In genomic region chr2:96449637-96450036, GRCh38 we compare ENCODE assay signal across 23 cellular contexts. TPM values are rescaled to one million over a fixed set of nuclear protein-coding genes. Genes with fewer than 3 reads are reported as not detected.
A peak's percentile ranks its signal among the peaks of the same experiment; 100 is the strongest.
DNase-seq lines count a peak whose midpoint lies in the region; ATAC-seq and TF ChIP-seq lines count a peak whose summit lies in the region.
"Had no signal": no experiment of that assay in that cellular context is flagged by ENCODE, and none has a peak within 500 bp of the region (broad histone marks: within the 10 kb centered on the region; RNA-seq: fewer than 3 reads in every experiment).

No MANE protein-coding gene starts in this region.

- no peak for TF ChIP-seq POLR2A in body of pancreas (IDR thresholded peaks at IDR 0.05)

- ATAC-seq in CD8-positive, alpha-beta T cell = no peak
- ATAC-seq in body of pancreas = peak; percentile 48
- ATAC-seq in aorta (ENCODE audit: low FRiP score) = no peak
- ATAC-seq: Panc1 had no signal

- no peaks in the 10 kb centered on the region for H3K36me3 ChIP-seq in CD8-positive, alpha-beta T cell (ENCODE audit: insufficient read depth, low read length)
- H3K36me3 ChIP-seq in body of pancreas (replicated peaks in 1 of 2; ENCODE audit: insufficient read depth in 1 of 2, low read depth in 2 of 2) (no peaks in the 10 kb centered on the region), trophoblast cell (ENCODE audit: control insufficient read depth in 1 of 2, insufficient read depth in 2 of 2, low read length in 2 of 2) (no peaks in the 10 kb centered on the region), aorta (ENCODE audit: control insufficient read depth in 1 of 2, insufficient read depth in 2 of 2, low read length in 1 of 2) (no peaks in the 10 kb centered on the region)
- H3K36me3 ChIP-seq: BE2C, SJCRH30 had no signal

- no peak overlapping the region for H4K91ac ChIP-seq in trophoblast cell (ENCODE audit: low read depth, low read length)

- DNase-seq in CD8-positive, alpha-beta T cell = no peak
- DNase-seq in body of pancreas (no peak), trophoblast cell (peak in 1 of 2 donors; percentile 16), MCF 10A (ENCODE audit: unreplicated experiment) (no peak), aorta (no peak), epidermal melanocyte (ENCODE audit: insufficient read length, low spot score) (no peak)
- DNase-seq: BE2C; DMS 273 treated with DMSO at 0.1 percent for 48 hours; DND-41; GOT3; HCEC 1CT; NCI-H1105 treated with DMSO at 0.1 percent for 48 hours; NCI-H2029 treated with DMSO at 0.1 percent for 48 hours; NCI-H345; NCI-H524; NCI-H774; NK-92 treated with Interleukin-12 subunit alpha and Interleukin-12 subunit beta, amount 100 ng/mL, for 24 hours; SJCRH30 had no signal

- CTCF ChIA-PET in CD8-positive, alpha-beta T cell (lab: Charles Lee) = interaction anchor here (0.6 to 0.8 kb wide), 2 partner anchors 14 to 42 kb away, joined by 3 to 4 read pairs; no protein-coding TSS in a partner anchor
- CTCF ChIA-PET in MCF 10A (lab: Yijun Ruan, JAX) = interaction anchor here (0.6 to 0.7 kb wide), 2 partner anchors 37 to 1274 kb away, joined by 3 read pairs; no protein-coding TSS in a partner anchor

- H3K4me3 Mint-ChIP-seq in CD8-positive, alpha-beta T cell = no peak overlapping the region
- H3K4me3 Mint-ChIP-seq in MCF 10A (ENCODE audit: unreplicated experiment) = no peak overlapping the region

- no peaks in the 10 kb centered on the region for H3K79me1 ChIP-seq in trophoblast cell (ENCODE audit: low read length)

- no peak overlapping the region for H3K4me3 ChIP-seq in CD8-positive, alpha-beta T cell (ENCODE audit: low read depth, low read length)
- H3K4me3 ChIP-seq in body of pancreas (no peak overlapping the region), trophoblast cell (ENCODE audit: low read depth, low read length) (no peak overlapping the region), aorta (ENCODE audit: low read length in 2 of 2) (no peak overlapping the region)
- H3K4me3 ChIP-seq: SJCRH30 had no signal

- H3K4ac ChIP-seq in trophoblast cell (ENCODE audit: low read depth, low read length) = no peak overlapping the region

- TF ChIP-seq EP300 in Ishikawa (IDR thresholded peaks at IDR 0.05; ENCODE audit: borderline replicate concordance) = no peak; the same call in 1 of the 2 replicates

- no TSS peak for BruUV-seq in MCF 10A (replicated peaks; lab: Mats Ljungman, UMichigan)

- H3K23ac ChIP-seq in trophoblast cell (ENCODE audit: low read length) = no peak overlapping the region

- TF ChIP-seq CTCF in CD8-positive, alpha-beta T cell (IDR thresholded peaks at IDR 0.05) = no peak
- no peak for TF ChIP-seq CTCF in body of pancreas (IDR thresholded peaks at IDR 0.05)
- no peak for TF ChIP-seq CTCF in MCF 10A (IDR thresholded peaks at IDR 0.05; ENCODE audit: unreplicated experiment)

- no peaks in the 10 kb centered on the region for H3K9me3 ChIP-seq in CD8-positive, alpha-beta T cell (ENCODE audit: low read length)
- H3K9me3 ChIP-seq in body of pancreas = no peaks in the 10 kb centered on the region
- peaks cover 3% of the 10 kb centered on the region for H3K9me3 ChIP-seq in trophoblast cell (ENCODE audit: insufficient read depth, low read depth, low read length)
- no peaks in the 10 kb centered on the region for H3K9me3 ChIP-seq in aorta (ENCODE audit: control insufficient read depth, low read length)
- H3K9me3 ChIP-seq: BE2C had no signal

- peak overlapping the region; percentile 16 for H3K27ac Mint-ChIP-seq in CD8-positive, alpha-beta T cell
- no peak overlapping the region for H3K27ac Mint-ChIP-seq in MCF 10A (ENCODE audit: low read depth, unreplicated experiment)

- H3K4me1 ChIP-seq in CD8-positive, alpha-beta T cell (ENCODE audit: insufficient read depth, low read length) = no peaks in the 10 kb centered on the region
- H3K4me1 ChIP-seq in body of pancreas = peaks cover 4% of the 10 kb centered on the region
- peaks cover 0 to 2% of the 10 kb centered on the region in 2 experiments for H3K4me1 ChIP-seq in trophoblast cell (ENCODE audit: control insufficient read depth in 1 of 2, insufficient read depth in 2 of 2, low read length in 2 of 2)
- H3K4me1 ChIP-seq in aorta (ENCODE audit: control insufficient read depth in 1 of 2, insufficient read depth in 2 of 2, low read length in 2 of 2) = no peaks in the 10 kb centered on the region
- H3K4me1 ChIP-seq: BE2C, SJCRH30 had no signal

- no peak overlapping the region for H3K4me2 ChIP-seq in trophoblast cell (ENCODE audit: low read length)
- H3K4me2 ChIP-seq: KMS-11 had no signal

- POLR2A ChIA-PET in CD8-positive, alpha-beta T cell (lab: Charles Lee) = no interaction called here
- POLR2A ChIA-PET in MCF 10A (lab: Yijun Ruan, JAX) = no interaction called here

- H3K4me1 Mint-ChIP-seq in CD8-positive, alpha-beta T cell (ENCODE audit: low read depth) = no peaks in the 10 kb centered on the region
- peaks cover 6% of the 10 kb centered on the region for H3K4me1 Mint-ChIP-seq in MCF 10A (ENCODE audit: insufficient read depth, unreplicated experiment)

- no peak overlapping the region for H2AFZ ChIP-seq in trophoblast cell (ENCODE audit: insufficient read depth, low read length, poor library complexity)

- WGBS in body of pancreas, 2 donors = 57 to 60% methylated on average over 6 of the region's 6 CpGs
- WGBS in trophoblast cell (ENCODE audit: extremely low coverage, insufficient coverage, insufficient read length) = no CpG with 5 or more reads among the region's 6 CpGs
- 50 to 65% methylated on average over 6 of the region's 6 CpGs for WGBS in aorta, 2 donors

- no peaks in the 10 kb centered on the region for H3K27me3 ChIP-seq in CD8-positive, alpha-beta T cell (ENCODE audit: insufficient read depth, low read length)
- H3K27me3 ChIP-seq in body of pancreas (no peaks in the 10 kb centered on the region), trophoblast cell (ENCODE audit: insufficient read depth, low read length) (no peaks in the 10 kb centered on the region), aorta (ENCODE audit: control insufficient read depth in 1 of 2, insufficient read depth in 2 of 2, low read length in 1 of 2) (no peaks in the 10 kb centered on the region)
- H3K27me3 ChIP-seq: BE2C, SJCRH30 had no signal

- no peaks in the 10 kb centered on the region for H3K79me2 ChIP-seq in trophoblast cell (ENCODE audit: control insufficient read depth, insufficient read depth, low read length, poor library complexity)

- H3K27ac ChIP-seq in CD8-positive, alpha-beta T cell (ENCODE audit: low read depth, low read length) = no peak overlapping the region
- H3K27ac ChIP-seq in body of pancreas (peak overlapping the region in 2 of 4 donors; percentile 16 to 32), trophoblast cell (ENCODE audit: low read depth, low read length) (peak overlapping the region; percentile 15), aorta (ENCODE audit: low read depth in 1 of 2, low read length in 2 of 2) (no peak overlapping the region)
- H3K27ac ChIP-seq: KMS-11, SJCRH30 had no signal

- H4K12ac ChIP-seq in trophoblast cell (ENCODE audit: low read depth, low read length) = no peak overlapping the region

- H3K18ac ChIP-seq in trophoblast cell (ENCODE audit: low read length) = no peak overlapping the region

- no peak overlapping the region for H2AK5ac ChIP-seq in trophoblast cell (ENCODE audit: low read length)

- no peak overlapping the region for H4K8ac ChIP-seq in trophoblast cell (ENCODE audit: low read depth, low read length)

- no peaks in the 10 kb centered on the region for H3K27me3 Mint-ChIP-seq in CD8-positive, alpha-beta T cell (ENCODE audit: low read depth)
- H3K27me3 Mint-ChIP-seq in MCF 10A (ENCODE audit: insufficient read depth, unreplicated experiment) = no peaks in the 10 kb centered on the region

- peaks cover 2% of the 10 kb centered on the region for H3K9me3 Mint-ChIP-seq in CD8-positive, alpha-beta T cell
- H3K9me3 Mint-ChIP-seq in MCF 10A (ENCODE audit: unreplicated experiment) = no peaks in the 10 kb centered on the region

- H3K9ac ChIP-seq in trophoblast cell (ENCODE audit: low read length) = no peak overlapping the region
- H3K9ac ChIP-seq: KMS-11 had no signal

- H2BK120ac ChIP-seq in trophoblast cell (ENCODE audit: insufficient read depth, low read length, poor library complexity) = no peak overlapping the region

- TF ChIP-seq RAD21 in Ishikawa (IDR thresholded peaks at IDR 0.05; ENCODE audit: low read depth) = no peak

- intact Hi-C loops in CD8-positive, alpha-beta T cell (cut with DNase I, micrococcal nuclease) = no loop called here
- intact Hi-C loops in body of pancreas (cut with DNase I) (no loop called here), MCF 10A (cut with micrococcal nuclease) (no loop called here), aorta (cut with DNase I) (no loop called here)

- no peak overlapping the region for H3K14ac ChIP-seq in trophoblast cell (ENCODE audit: low read length)

- no peak overlapping the region for H2BK12ac ChIP-seq in trophoblast cell (ENCODE audit: low read length)

- H2BK5ac ChIP-seq in trophoblast cell (ENCODE audit: low read depth, low read length, poor library complexity) = no peak overlapping the region

- no peaks in the 10 kb centered on the region for H3K36me3 Mint-ChIP-seq in CD8-positive, alpha-beta T cell
- no peaks in the 10 kb centered on the region for H3K36me3 Mint-ChIP-seq in MCF 10A (ENCODE audit: insufficient read depth, unreplicated experiment)

RNA-seq across cellular contexts. Expression of gene NEURL3, which starts 55.5 kb away (rescaled TPM):
- total RNA-seq in CD8-positive, alpha-beta T cell = not detected
- total RNA-seq in body of pancreas = 10 to 100 TPM; 40.7 to 71.2 TPM
- 0.47 and 0.51 TPM in 2 replicates for polyA plus RNA-seq in trophoblast cell (2013)
- not detected in 2 replicates for total RNA-seq in MCF 10A (2022)
- under 1 TPM in 1 of 2 donors, not detected in 1; 0.33 TPM for total RNA-seq in aorta
- under 1 TPM in 1 of 2 donors, not detected in 1; 0.75 TPM for polyA plus RNA-seq in aorta
- total RNA-seq: A673, G401, SJCRH30 had no signal

Comparison
In these comparisons a context has a peak if more than half of its experiments do, and no peak if none do; other contexts are left out.
1. RNA of gene NEURL3, which starts 55.5 kb away (total RNA-seq): 40.7 to 71.2 TPM in body of pancreas; 0.33 TPM in aorta, not detected in CD8-positive, alpha-beta T cell and not detected in MCF 10A; every median in the first group is over 10 times any median in the second.